ENCODE assay signal across 13 cellular contexts in the genomic region with DNA sequence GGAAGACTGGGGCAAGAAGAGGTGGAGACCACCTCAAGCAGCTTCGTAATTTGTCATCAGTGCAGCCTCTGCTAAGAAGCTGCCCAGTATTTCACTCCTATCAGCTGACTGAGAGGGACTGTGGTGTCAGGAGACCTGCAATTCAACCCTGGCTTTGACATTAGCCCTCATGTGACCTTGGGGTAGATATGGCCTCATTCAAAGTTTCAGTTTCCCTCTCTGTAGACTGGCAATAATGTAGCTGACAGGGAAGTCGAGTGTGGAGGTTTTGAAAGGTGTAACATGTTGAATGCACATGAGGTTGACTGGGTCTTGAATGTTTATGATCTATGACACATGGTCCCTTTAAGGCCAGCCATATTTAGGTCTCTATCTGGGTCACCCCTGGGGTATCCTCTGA. TPM values are rescaled to one million over a fixed set of nuclear protein-coding genes. Genes with fewer than 3 reads are reported as not detected.
A peak's percentile ranks its signal among the peaks of the same experiment; 100 is the strongest.
DNase-seq lines count a peak whose midpoint lies in the region; ATAC-seq and TF ChIP-seq lines count a peak whose summit lies in the region.
"Had no signal": no experiment of that assay in that cellular context is flagged by ENCODE, and none has a peak within 500 bp of the region (broad histone marks: within the 10 kb centered on the region; RNA-seq: fewer than 3 reads in every experiment).

No MANE protein-coding gene starts in this region.

- TF ChIP-seq CTCF in osteocyte (IDR thresholded peaks at IDR 0.05) = no peak
- no peak for TF ChIP-seq CTCF in SK-N-SH (IDR thresholded peaks at IDR 0.05)

- H2AFZ ChIP-seq in SK-N-SH (ENCODE audit: low read depth) = no peak overlapping the region; the same call in 1 of the 2 replicates

- H3K27ac ChIP-seq in right cardiac atrium (ENCODE audit: low read length) (no peak overlapping the region), SK-N-SH (ENCODE audit: low read depth in 2 of 2, low read length in 1 of 2) (no peak overlapping the region)

- H4K20me1 ChIP-seq in SK-N-SH (ENCODE audit: insufficient read depth) = no peaks in the 10 kb centered on the region

- POLR2A ChIA-PET in SK-N-SH (lab: Yijun Ruan, JAX) = no interaction called here

- no peak overlapping the region for H3K9ac ChIP-seq in SK-N-SH

- H3K4me1 ChIP-seq in right cardiac atrium (ENCODE audit: control insufficient read depth, insufficient read depth, low read length) (no peaks in the 10 kb centered on the region), SK-N-SH (ENCODE audit: control insufficient read depth in 1 of 2, insufficient read depth in 2 of 2, low read depth in 1 of 2, low read length in 1 of 2) (no peaks in the 10 kb centered on the region)

- no peaks in the 10 kb centered on the region for H3K36me3 ChIP-seq in SK-N-SH (replicated peaks in 1 of 2; ENCODE audit: control insufficient read depth in 1 of 2, insufficient read depth in 2 of 2, low read length in 1 of 2)

- H3K36me3 Mint-ChIP-seq in osteocyte (ENCODE audit: unreplicated experiment) = no peaks in the 10 kb centered on the region
- H3K36me3 Mint-ChIP-seq: naive thymus-derived CD8-positive, alpha-beta T cell; stimulated activated effector memory CD8-positive, alpha-beta T cell treated with anti-CD3 and anti-CD28 coated beads, Interleukin-12 subunit alpha, Interleukin-12 subunit beta, amount 100 ng/mL, for 72 hours had no signal

- no peaks in the 10 kb centered on the region for H3K79me2 ChIP-seq in SK-N-SH (ENCODE audit: insufficient read depth)

- no peaks in the 10 kb centered on the region for H3K9me2 ChIP-seq in SK-N-SH

- H3K9me3 ChIP-seq in right cardiac atrium (ENCODE audit: control insufficient read depth, low read length) (peaks cover 3% of the 10 kb centered on the region), SK-N-SH (no peaks in the 10 kb centered on the region)

- 60% methylated on average over 2 of the region's 2 CpGs for WGBS in right cardiac atrium
- 3% methylated on average over 2 of the region's 2 CpGs for WGBS in SK-N-SH (ENCODE audit: low lambda C conversion rate)

- H3K27me3 ChIP-seq in right cardiac atrium (ENCODE audit: control insufficient read depth, insufficient read depth) (no peaks in the 10 kb centered on the region), SK-N-SH (ENCODE audit: insufficient read depth) (peaks cover 6% of the 10 kb centered on the region; the same call in 1 of the 2 replicates)

- intact Hi-C loops in right cardiac atrium (cut with DNase I) = no loop called here

- H3K4me3 ChIP-seq in right cardiac atrium (ENCODE audit: low read length) (no peak overlapping the region), SK-N-SH (ENCODE audit: low read depth in 2 of 2, low read length in 1 of 2) (no peak overlapping the region)

- DNase-seq in osteocyte (ENCODE audit: extremely low spot score, unreplicated experiment) (peak; percentile 11), NCI-H524 treated with DMSO at 0.1 percent for 48 hours (lab: John Stamatoyannopoulos, UW) (no peak), T1000 (lab: John Stamatoyannopoulos, UW) (no peak), right cardiac atrium (no peak), SK-N-SH (no peak)
- DNase-seq: cerebellar nuclear complex; naive thymus-derived CD8-positive, alpha-beta T cell; SHP77 treated with DMSO at 0.1 percent for 48 hours had no signal

- no peak overlapping the region for H3K27ac Mint-ChIP-seq in osteocyte (ENCODE audit: unreplicated experiment)
- H3K27ac Mint-ChIP-seq: stimulated activated effector memory CD8-positive, alpha-beta T cell treated with anti-CD3 and anti-CD28 coated beads, Interleukin-12 subunit alpha, Interleukin-12 subunit beta, amount 100 ng/mL, for 72 hours had no signal

- no peaks in the 10 kb centered on the region for H3K27me3 Mint-ChIP-seq in osteocyte (ENCODE audit: unreplicated experiment)

- ATAC-seq in GM18907 (IDR thresholded peaks at IDR 0.05; ENCODE audit: unreplicated experiment) (peak; percentile 90), GM21723 (IDR thresholded peaks at IDR 0.05; ENCODE audit: unreplicated experiment) (peak; percentile 91), HG03342 (IDR thresholded peaks at IDR 0.05; ENCODE audit: unreplicated experiment) (peak; percentile 86), right cardiac atrium (no peak)
- ATAC-seq: activated CD4-positive, CD25-positive, alpha-beta regulatory T cell treated with anti-CD3 and anti-CD28 coated beads, Interleukin-2, amount 50 U/mL, for 24 hours; naive thymus-derived CD8-positive, alpha-beta T cell; stimulated activated effector memory CD8-positive, alpha-beta T cell treated with anti-CD3 and anti-CD28 coated beads, Interleukin-12 subunit alpha, Interleukin-12 subunit beta, amount 100 ng/mL, for 72 hours had no signal

- no peak overlapping the region for H3K4me3 Mint-ChIP-seq in osteocyte (ENCODE audit: unreplicated experiment)
- H3K4me3 Mint-ChIP-seq: naive thymus-derived CD8-positive, alpha-beta T cell; stimulated activated effector memory CD8-positive, alpha-beta T cell treated with anti-CD3 and anti-CD28 coated beads, Interleukin-12 subunit alpha, Interleukin-12 subunit beta, amount 100 ng/mL, for 72 hours had no signal

- H3K4me1 Mint-ChIP-seq in osteocyte (ENCODE audit: unreplicated experiment) = no peaks in the 10 kb centered on the region
- H3K4me1 Mint-ChIP-seq: naive thymus-derived CD8-positive, alpha-beta T cell; stimulated activated effector memory CD8-positive, alpha-beta T cell treated with anti-CD3 and anti-CD28 coated beads, Interleukin-12 subunit alpha, Interleukin-12 subunit beta, amount 100 ng/mL, for 72 hours had no signal

- CTCF ChIA-PET in SK-N-SH (lab: Yijun Ruan, JAX) = interaction anchor here (1.1 kb wide), 1 partner anchor 10 kb away, joined by 3 read pairs; no protein-coding TSS in a partner anchor

- H3K9me3 Mint-ChIP-seq in osteocyte (ENCODE audit: unreplicated experiment) = no peaks in the 10 kb centered on the region
- H3K9me3 Mint-ChIP-seq: stimulated activated effector memory CD8-positive, alpha-beta T cell treated with anti-CD3 and anti-CD28 coated beads, Interleukin-12 subunit alpha, Interleukin-12 subunit beta, amount 100 ng/mL, for 72 hours had no signal

- H3K4me2 ChIP-seq in SK-N-SH = no peak overlapping the region

- TF ChIP-seq EP300 in SK-N-SH (IDR thresholded peaks at IDR 0.05; ENCODE audit: borderline replicate concordance in 1 of 2, low read depth in 1 of 2, low read length in 1 of 2) = no peak

- H3F3A ChIP-seq in SK-N-SH (replicated peaks; ENCODE audit: insufficient read depth) = no peaks in the 10 kb centered on the region

- TF ChIP-seq RAD21 in SK-N-SH (IDR thresholded peaks at IDR 0.05; ENCODE audit: low read length) = no peak

TF ChIP-seq in SK-N-SH, 30 proteins besides CTCF, POLR2A, EP300 and RAD21 (continues in another document):
- no peak for TF ChIP-seq CHD2 (IDR thresholded peaks at IDR 0.05; ENCODE audit: low read length, partially characterized antibody)
- TF ChIP-seq, protein P1, sequence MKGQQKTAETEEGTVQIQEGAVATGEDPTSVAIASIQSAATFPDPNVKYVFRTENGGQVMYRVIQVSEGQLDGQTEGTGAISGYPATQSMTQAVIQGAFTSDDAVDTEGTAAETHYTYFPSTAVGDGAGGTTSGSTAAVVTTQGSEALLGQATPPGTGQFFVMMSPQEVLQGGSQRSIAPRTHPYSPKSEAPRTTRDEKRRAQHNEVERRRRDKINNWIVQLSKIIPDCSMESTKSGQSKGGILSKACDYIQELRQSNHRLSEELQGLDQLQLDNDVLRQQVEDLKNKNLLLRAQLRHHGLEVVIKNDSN (IDR thresholded peaks at IDR 0.05; ENCODE audit: borderline replicate concordance, low read depth) = no peak
- no peak for TF ChIP-seq TAF1 (IDR thresholded peaks at IDR 0.05; ENCODE audit: borderline replicate concordance, low read depth, low read length)

RNA-seq across cellular contexts. Expression of a gene that starts 2.2 kb away (rescaled TPM):
- total RNA-seq in osteocyte (not detected in 2 replicates), right cardiac atrium (not detected)
- polyA plus RNA-seq in right cardiac atrium (not detected), SK-N-SH (2012; rRNA removed) (not detected in 2 replicates)
- not detected in 2 replicates for polyA plus RNA-seq in SK-N-SH (2012; cell fraction: cytosol; rRNA removed)
- not detected in 2 replicates for polyA plus RNA-seq in SK-N-SH (2012; cell fraction: nucleus; rRNA removed)
- total RNA-seq: naive thymus-derived CD8-positive, alpha-beta T cell had no signal
- polyA plus RNA-seq: naive thymus-derived CD8-positive, alpha-beta T cell had no signal

RNA-seq across cellular contexts. Expression of a gene that starts 15.6 kb away (rescaled TPM):
- total RNA-seq in osteocyte (not detected in 2 replicates), right cardiac atrium (not detected)
- polyA plus RNA-seq in right cardiac atrium (not detected), SK-N-SH (2012; rRNA removed) (not detected in 2 replicates)
- not detected in 2 replicates for polyA plus RNA-seq in SK-N-SH (2012; cell fraction: cytosol; rRNA removed)
- not detected in 2 replicates for polyA plus RNA-seq in SK-N-SH (2012; cell fraction: nucleus; rRNA removed)
- total RNA-seq: naive thymus-derived CD8-positive, alpha-beta T cell had no signal
- polyA plus RNA-seq: naive thymus-derived CD8-positive, alpha-beta T cell had no signal

RNA-seq across cellular contexts. Expression of a gene that starts 21.2 kb away (rescaled TPM):
- total RNA-seq in osteocyte (not detected in 2 replicates), right cardiac atrium (not detected)
- polyA plus RNA-seq in right cardiac atrium (not detected), SK-N-SH (2012; rRNA removed) (not detected in 2 replicates)
- polyA plus RNA-seq in SK-N-SH (2012; cell fraction: cytosol; rRNA removed) = not detected in 2 replicates
- not detected in 2 replicates for polyA plus RNA-seq in SK-N-SH (2012; cell fraction: nucleus; rRNA removed)
- total RNA-seq: naive thymus-derived CD8-positive, alpha-beta T cell had no signal
- polyA plus RNA-seq: naive thymus-derived CD8-positive, alpha-beta T cell had no signal

RNA-seq across cellular contexts. Expression of a gene that starts 33.3 kb away (rescaled TPM):
- total RNA-seq in osteocyte (not detected in 2 replicates), right cardiac atrium (not detected)
- polyA plus RNA-seq in right cardiac atrium (0.50 TPM), SK-N-SH (2012; rRNA removed) (not detected in 2 replicates)
- not detected in 2 replicates for polyA plus RNA-seq in SK-N-SH (2012; cell fraction: cytosol; rRNA removed)
- polyA plus RNA-seq in SK-N-SH (2012; cell fraction: nucleus; rRNA removed) = not detected in 2 replicates
- total RNA-seq: naive thymus-derived CD8-positive, alpha-beta T cell had no signal
- polyA plus RNA-seq: naive thymus-derived CD8-positive, alpha-beta T cell had no signal

RNA-seq across cellular contexts. Expression of a gene that starts 59.9 kb away (rescaled TPM):
- total RNA-seq in osteocyte = not detected in 2 replicates
- not detected for total RNA-seq in right cardiac atrium
- polyA plus RNA-seq in right cardiac atrium = not detected
- polyA plus RNA-seq in SK-N-SH (2012; rRNA removed) = 0.64 and 0.86 TPM in 2 replicates
- polyA plus RNA-seq in SK-N-SH (2012; cell fraction: cytosol; rRNA removed) = 0.42 TPM in 2 replicates
- 0.83 and 1.1 TPM in 2 replicates for polyA plus RNA-seq in SK-N-SH (2012; cell fraction: nucleus; rRNA removed)
- total RNA-seq: naive thymus-derived CD8-positive, alpha-beta T cell had no signal
- polyA plus RNA-seq: naive thymus-derived CD8-positive, alpha-beta T cell had no signal

Comparison
In these comparisons a context has a peak if more than half of its experiments do, and no peak if none do; other contexts are left out.
1. ATAC-seq: peak in GM18907 (single experiment), GM21723 (single experiment) and HG03342 (single experiment); none in right cardiac atrium (0 of 2).